10 cellular contexts compared by ENCODE assay signal in the genomic region with DNA sequence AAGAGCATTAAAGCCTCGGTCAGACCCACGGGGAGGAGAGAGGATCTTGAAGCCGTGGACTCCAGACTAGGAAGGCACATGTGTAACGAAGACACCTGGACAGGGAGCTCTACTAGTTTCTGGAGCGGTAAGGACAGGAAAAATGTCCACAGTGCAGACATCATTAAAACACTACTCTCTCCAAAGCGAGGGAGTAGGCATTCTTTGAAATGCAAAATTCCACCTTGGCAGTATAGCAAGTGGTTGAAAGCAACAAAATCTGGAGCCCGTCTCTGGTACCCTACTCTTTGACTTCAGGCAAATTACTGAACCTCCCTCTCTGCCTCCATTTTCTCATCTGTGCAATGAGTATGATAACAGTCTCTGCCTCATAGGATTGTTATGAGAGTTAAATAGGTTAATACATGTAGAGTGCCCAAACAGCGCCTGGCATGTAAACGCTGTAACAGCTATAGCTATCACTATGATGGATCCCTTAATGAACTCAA. TPM values are rescaled to one million over a fixed set of nuclear protein-coding genes. Genes with fewer than 3 reads are reported as not detected.
DNase-seq lines count a peak whose midpoint lies in the region; ATAC-seq, FAIRE-seq and TF ChIP-seq lines count a peak whose summit lies in the region.
"Had no signal": no experiment of that assay in that cellular context is flagged by ENCODE, and none has a peak within 500 bp of the region (broad histone marks: within the 10 kb centered on the region; RNA-seq: fewer than 3 reads in every experiment).

No MANE protein-coding gene starts in this region.

- H3K4me1 Mint-ChIP-seq in T-helper 17 cell: peaks cover 14% of the 10 kb centered on the region

- H3K36me3 Mint-ChIP-seq in T-helper 17 cell (ENCODE audit: low read depth): no peaks in the 10 kb centered on the region

- peak overlapping the region; percentile 69 for H3K4me3 ChIP-seq in left ventricle myocardium inferior
- peak overlapping the region in 3 of 4 donors; percentile 19 to 33 (median 33) for H3K4me3 ChIP-seq in sigmoid colon

- H3K27ac Mint-ChIP-seq in T-helper 17 cell: no peak overlapping the region

- no peaks in the 10 kb centered on the region for H3K27me3 Mint-ChIP-seq in T-helper 17 cell

- FAIRE-seq in GM12891 (lab: Jason Lieb, UNC) (peak; percentile 56), HTR-8/SVneo (lab: Jason Lieb, UNC) (no peak)

- H3K36me3 ChIP-seq in left ventricle myocardium inferior (no peaks in the 10 kb centered on the region), sigmoid colon (no peaks in the 10 kb centered on the region)

- H3K4me1 ChIP-seq in left ventricle myocardium inferior (peaks cover 25% of the 10 kb centered on the region), sigmoid colon (peaks cover 0 to 13% (median 8%) of the 10 kb centered on the region in 4 donors)

- TF ChIP-seq POLR2A in GM12891 (IDR thresholded peaks at IDR 0.05; ENCODE audit: low read depth, low read length) (no peak), sigmoid colon (IDR thresholded peaks at IDR 0.05) (no peak)

- 46 to 57% methylated on average over 9 of the region's 9 CpGs for WGBS in sigmoid colon, 2 donors

- intact Hi-C loops in left ventricle myocardium inferior (cut with micrococcal nuclease) (no loop called here), sigmoid colon (cut with DNase I) (no loop called here)

- no peaks in the 10 kb centered on the region for H3K9me3 ChIP-seq in T-helper 17 cell (ENCODE audit: control insufficient read depth, low read length, poor library complexity, severe bottlenecking)
- H3K9me3 ChIP-seq in left ventricle myocardium inferior (replicated peaks): no peaks in the 10 kb centered on the region
- no peaks in the 10 kb centered on the region for H3K9me3 ChIP-seq in sigmoid colon

- TF ChIP-seq CTCF in left ventricle myocardium inferior (IDR thresholded peaks at IDR 0.05; ENCODE audit: borderline replicate concordance) (no peak), sigmoid colon (IDR thresholded peaks at IDR 0.05) (no peak)

- TF ChIP-seq EP300 in sigmoid colon (IDR thresholded peaks at IDR 0.05): no peak

- ATAC-seq in T-helper 17 cell (no peak), GM18858 (IDR thresholded peaks at IDR 0.05; ENCODE audit: unreplicated experiment) (no peak), GM18519 (IDR thresholded peaks at IDR 0.05; ENCODE audit: low FRiP score, unreplicated experiment) (no peak)

- H3K4me3 Mint-ChIP-seq in T-helper 17 cell: peak overlapping the region; percentile 76

- DNase-seq in GM12891 (ENCODE audit: insufficient read length, low spot score) (no peak), T-helper 17 cell (no peak), left ventricle myocardium inferior (no peak), sigmoid colon (no peak), HTR-8/SVneo (ENCODE audit: insufficient read length, low spot score) (no peak), SIG-M5 treated with dmso at 0.1 percent for 504 hours (lab: John Stamatoyannopoulos, UW; ENCODE audit: unreplicated experiment) (no peak)
- DNase-seq: nucleus accumbens had no signal

- H3K27ac ChIP-seq in left ventricle myocardium inferior (replicated peaks) (peak overlapping the region; percentile 77), sigmoid colon (no peak overlapping the region)

- H3K27me3 ChIP-seq in left ventricle myocardium inferior (ENCODE audit: low read depth) (no peaks in the 10 kb centered on the region), sigmoid colon (peaks cover 0 to 22% (median 0%) of the 10 kb centered on the region in 3 donors)

TF ChIP-seq in GM12891, 5 proteins besides CTCF, POLR2A, EP300 and RAD21:
- TF ChIP-seq POU2F2 (IDR thresholded peaks at IDR 0.05; ENCODE audit: low read depth, low read length) (no peak), PAX5 (IDR thresholded peaks at IDR 0.05; ENCODE audit: insufficient read depth, low read length, severe bottlenecking) (no peak), TAF1 (IDR thresholded peaks at IDR 0.05; ENCODE audit: low read depth, low read length) (no peak), POLR2AphosphoS5 (IDR thresholded peaks at IDR 0.05; ENCODE audit: low read depth, low read length) (no peak), SPI1 (IDR thresholded peaks at IDR 0.05; ENCODE audit: low read depth, low read length) (no peak)

RNA-seq across cellular contexts. Expression of gene CRIP3, which starts 0.4 kb away (rescaled TPM):
- 12.2 TPM for polyA plus RNA-seq in GM12891 (2012; ENCODE audit: low read depth, missing spikeins)
- 1 to 10 TPM; 1.3 to 2.1 TPM for total RNA-seq in T-helper 17 cell
- 42.3 TPM for total RNA-seq in left ventricle myocardium inferior
- not detected for total RNA-seq in sigmoid colon
- 1 to 10 TPM in 1 of 3 donors, not detected in 2; 5.2 TPM for polyA plus RNA-seq in sigmoid colon
- total RNA-seq: RPMI7951 had no signal

RNA-seq across cellular contexts. Expression of gene SLC22A7, which starts 11.0 kb away (rescaled TPM):
- polyA plus RNA-seq in GM12891 (2012; ENCODE audit: low read depth, missing spikeins): 0.37 TPM
- not detected for total RNA-seq in T-helper 17 cell
- not detected for total RNA-seq in left ventricle myocardium inferior
- total RNA-seq in sigmoid colon: not detected
- polyA plus RNA-seq in sigmoid colon: not detected
- total RNA-seq: RPMI7951 had no signal

Comparison
In these comparisons a context has a peak if more than half of its experiments do, and no peak if none do; other contexts are left out.
1. RNA of gene CRIP3, which starts 0.4 kb away (total RNA-seq): 42.3 TPM in left ventricle myocardium inferior (single experiment); 1.3 to 2.1 TPM in T-helper 17 cell and not detected in sigmoid colon; every median in the first group is over 10 times any median in the second.